8 cellular contexts compared by ENCODE assay signal in the genomic region with DNA sequence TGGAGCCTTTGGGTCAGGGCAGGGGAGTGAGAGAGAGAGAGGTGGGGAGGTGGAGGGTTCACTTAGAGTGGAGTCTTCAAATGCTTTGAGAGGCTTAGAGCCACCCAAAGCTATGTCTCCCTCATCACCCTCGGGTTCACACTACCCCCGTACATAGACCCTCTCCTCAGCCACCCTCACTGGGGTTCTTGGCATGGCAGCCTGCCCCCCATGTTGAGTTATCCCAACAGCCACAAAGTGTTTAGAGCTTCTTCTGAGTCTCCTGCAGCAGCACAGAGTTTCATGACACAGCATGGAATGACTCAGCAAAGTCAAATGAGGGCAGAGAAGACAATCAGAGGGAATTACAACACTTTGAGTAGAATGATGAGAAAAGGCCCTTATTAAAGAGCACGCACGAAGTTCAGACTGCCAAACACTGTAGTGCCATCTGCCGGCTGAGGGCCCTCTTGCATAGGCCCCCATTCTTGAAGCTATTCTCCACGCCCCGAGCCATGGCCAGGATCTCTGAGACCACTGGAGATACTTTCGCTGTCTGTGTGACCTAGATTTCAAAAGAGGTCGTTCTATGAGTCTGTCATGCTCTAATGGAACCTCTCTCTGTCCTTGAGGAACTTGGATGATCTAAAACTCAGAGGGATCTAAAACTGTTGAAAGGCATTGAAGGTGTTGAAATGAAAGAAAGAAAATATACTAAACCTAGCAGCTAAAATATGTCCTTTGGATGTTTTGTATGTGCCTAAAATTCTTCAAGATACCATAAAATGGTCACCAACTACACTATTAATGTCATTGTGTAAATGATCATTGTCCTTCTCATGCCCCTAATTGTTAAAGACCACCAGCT.
DNase-seq lines count a peak whose midpoint lies in the region; ATAC-seq and TF ChIP-seq lines count a peak whose summit lies in the region.

No MANE protein-coding gene starts in this region.

- TF ChIP-seq CTCF in GM12873 (IDR thresholded peaks at IDR 0.05; ENCODE audit: insufficient read depth, low read depth, low read length, missing control alignments): peak; percentile 85
- TF ChIP-seq CTCF in WI38 (IDR thresholded peaks at IDR 0.05; ENCODE audit: low read depth, low read length): peak; percentile 88

- ATAC-seq in HG02973 (IDR thresholded peaks at IDR 0.05; ENCODE audit: unreplicated experiment) (peak; percentile 72), left lobe of liver (peak; percentile 95), HG03135 (IDR thresholded peaks at IDR 0.05; ENCODE audit: unreplicated experiment) (no peak)

- DNase-seq in NCI-H2171 (lab: John Stamatoyannopoulos, UW) (peak; percentile 24), cerebellum (ENCODE audit: low spot score) (peak; percentile 62), left lobe of liver (ENCODE audit: low spot score) (peak; percentile 58)
- peak; percentile 57 for DNase-seq in stimulated activated CD4-positive, alpha-beta T cell treated with anti-CD3 and anti-CD28 coated beads, Interleukin-4, amount 100 ng/mL, for 1 hour

- H3K4me3 ChIP-seq in WI38 (ENCODE audit: low read depth, low read length): no peak overlapping the region
